In the genomic region with DNA sequence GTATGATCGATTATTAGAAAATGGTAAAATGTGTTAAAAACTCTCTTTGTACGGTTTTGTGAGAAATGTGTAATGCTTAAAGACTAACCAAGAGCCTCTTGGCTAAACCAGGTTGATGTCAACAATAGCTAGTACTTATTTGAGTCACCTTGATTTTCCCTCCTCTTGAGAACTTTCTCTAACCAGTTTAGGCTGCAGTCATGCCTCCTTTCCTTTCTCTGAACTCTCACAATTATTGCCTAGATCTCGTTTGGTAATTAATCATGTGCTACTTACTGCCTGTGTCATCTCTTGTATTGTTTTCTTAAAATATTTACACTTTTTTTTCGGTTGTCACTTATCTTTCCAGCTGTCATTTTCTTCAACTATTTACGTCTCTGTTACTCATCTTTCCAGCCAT, we compare ENCODE assay signal across 8 cellular contexts. TPM values are rescaled to one million over a fixed set of nuclear protein-coding genes. Genes with fewer than 3 reads are reported as not detected.
DNase-seq lines count a peak whose midpoint lies in the region; ATAC-seq lines count a peak whose summit lies in the region.

No MANE protein-coding gene starts in this region.

- intact Hi-C loops in activated CD4-positive, alpha-beta T cell treated with anti-CD3 and anti-CD28 coated beads, Interleukin-2, amount 10 ng/mL, durations not matched to agents 24 days and 14 days (cut with micrococcal nuclease), result loop anchor here (1.0 to 10.0 kb wide), 7 partner anchors 29 to 709 kb away; no protein-coding TSS in a partner anchor
- intact Hi-C loops in posterior cingulate gyrus (cut with DNase I), result no loop called here

- H3K4me1 Mint-ChIP-seq in activated CD4-positive, alpha-beta T cell treated with anti-CD3 and anti-CD28 coated beads, Interleukin-2, amount 10 ng/mL, durations not matched to agents 24 days and 14 days, result peaks cover 21% of the 10 kb centered on the region
- peaks cover 35% of the 10 kb centered on the region for H3K4me1 Mint-ChIP-seq in activated naive CD8-positive, alpha-beta T cell treated with anti-CD3 and anti-CD28 coated beads, Interleukin-2, amount 50 U/mL, for 24 hours

- H3K27ac Mint-ChIP-seq in activated CD4-positive, alpha-beta T cell treated with anti-CD3 and anti-CD28 coated beads, Interleukin-2, amount 10 ng/mL, durations not matched to agents 24 days and 14 days, result peak overlapping the region; percentile 98
- H3K27ac Mint-ChIP-seq in activated naive CD8-positive, alpha-beta T cell treated with anti-CD3 and anti-CD28 coated beads, Interleukin-2, amount 50 U/mL, for 24 hours, result peak overlapping the region; percentile 77

- H3K9me3 Mint-ChIP-seq in activated CD4-positive, alpha-beta T cell treated with anti-CD3 and anti-CD28 coated beads, Interleukin-2, amount 10 ng/mL, durations not matched to agents 24 days and 14 days, result no peaks in the 10 kb centered on the region
- H3K9me3 Mint-ChIP-seq in activated naive CD8-positive, alpha-beta T cell treated with anti-CD3 and anti-CD28 coated beads, Interleukin-2, amount 50 U/mL, for 24 hours, result no peaks in the 10 kb centered on the region

- peaks cover 7% of the 10 kb centered on the region for H3K36me3 Mint-ChIP-seq in activated CD4-positive, alpha-beta T cell treated with anti-CD3 and anti-CD28 coated beads, Interleukin-2, amount 10 ng/mL, durations not matched to agents 24 days and 14 days (ENCODE audit: low read depth)
- peaks cover 7% of the 10 kb centered on the region for H3K36me3 Mint-ChIP-seq in activated naive CD8-positive, alpha-beta T cell treated with anti-CD3 and anti-CD28 coated beads, Interleukin-2, amount 50 U/mL, for 24 hours (ENCODE audit: low read depth)

- H3K27me3 ChIP-seq in neuron (ENCODE audit: insufficient read depth, low read length), result no peaks in the 10 kb centered on the region

- H3K4me3 Mint-ChIP-seq in activated CD4-positive, alpha-beta T cell treated with anti-CD3 and anti-CD28 coated beads, Interleukin-2, amount 10 ng/mL, durations not matched to agents 24 days and 14 days, result peak overlapping the region; percentile 86
- peak overlapping the region; percentile 85 for H3K4me3 Mint-ChIP-seq in activated naive CD8-positive, alpha-beta T cell treated with anti-CD3 and anti-CD28 coated beads, Interleukin-2, amount 50 U/mL, for 24 hours

- ATAC-seq in HG03064 (IDR thresholded peaks at IDR 0.05; ENCODE audit: low read depth, unreplicated experiment), result peak; percentile 24
- peak; percentile 27 for ATAC-seq in activated naive CD8-positive, alpha-beta T cell treated with anti-CD3 and anti-CD28 coated beads, Interleukin-2, amount 50 U/mL, for 24 hours

- H3K36me3 ChIP-seq in neuron (ENCODE audit: insufficient read depth, low read length), result no peaks in the 10 kb centered on the region

- H3K4me1 ChIP-seq in neuron (ENCODE audit: insufficient read depth, low read length), result peaks cover 14% of the 10 kb centered on the region

- peaks cover 17% of the 10 kb centered on the region for H3K27me3 Mint-ChIP-seq in activated CD4-positive, alpha-beta T cell treated with anti-CD3 and anti-CD28 coated beads, Interleukin-2, amount 10 ng/mL, durations not matched to agents 24 days and 14 days
- H3K27me3 Mint-ChIP-seq in activated naive CD8-positive, alpha-beta T cell treated with anti-CD3 and anti-CD28 coated beads, Interleukin-2, amount 50 U/mL, for 24 hours, result peaks cover 7% of the 10 kb centered on the region

- no peaks in the 10 kb centered on the region for H3K9me3 ChIP-seq in neuron (ENCODE audit: low read length)

- H2AFZ ChIP-seq in neuron (ENCODE audit: low read depth, low read length), result peak overlapping the region; percentile 71

- H3K4me3 ChIP-seq in neuron (ENCODE audit: low read length), result peak overlapping the region; percentile 69

- DNase-seq in activated CD4-positive, alpha-beta T cell treated with anti-CD3 and anti-CD28 coated beads, Interleukin-2, amount 10 ng/mL, durations not matched to agents 24 days and 14 days, result peak; percentile 62
- DNase-seq in activated CD4-positive, alpha-beta T cell treated with anti-CD3 and anti-CD28 coated beads, Interleukin-2, amount 50 U/mL, for 48 hours, result no peak
- DNase-seq in activated naive CD8-positive, alpha-beta T cell treated with anti-CD3 and anti-CD28 coated beads, Interleukin-2, amount 50 U/mL, for 24 hours, result no peak
- DNase-seq in posterior cingulate gyrus (no peak), NCI-H187 (lab: John Stamatoyannopoulos, UW) (no peak), globus pallidus (ENCODE audit: low spot score) (no peak)

RNA-seq across cellular contexts. Expression of gene EPC2, which starts 1.1 kb away (rescaled TPM):
- 25.4 and 30.6 TPM in 2 replicates for total RNA-seq in activated CD4-positive, alpha-beta T cell treated with anti-CD3 and anti-CD28 coated beads, Interleukin-2, amount 10 ng/mL, durations not matched to agents 24 days and 14 days
